In genomic region chrX:107823456-107823855, GRCh38 we compare ENCODE assay signal across 18 cellular contexts. TPM values are rescaled to one million over a fixed set of nuclear protein-coding genes. Genes with fewer than 3 reads are reported as not detected.
DNase-seq lines count a peak whose midpoint lies in the region; ATAC-seq and TF ChIP-seq lines count a peak whose summit lies in the region.
"Had no signal": no experiment of that assay in that cellular context is flagged by ENCODE, and none has a peak within 500 bp of the region (broad histone marks: within the 10 kb centered on the region; RNA-seq: fewer than 3 reads in every experiment).

No MANE protein-coding gene starts in this region.

- H3K27me3 ChIP-seq in ACC112 (ENCODE audit: insufficient read depth, low read length) (no peaks in the 10 kb centered on the region), adipocyte (replicated peaks; ENCODE audit: control insufficient read depth, insufficient read depth, low read length) (no peaks in the 10 kb centered on the region)

- H3K27ac ChIP-seq in ACC112 (ENCODE audit: low read depth, low read length), result peak overlapping the region; percentile 79
- H3K27ac ChIP-seq: epithelial cell of prostate had no signal

- no peak for ATAC-seq in GM18498 (IDR thresholded peaks at IDR 0.05; ENCODE audit: unreplicated experiment)
- no peak for ATAC-seq in left cardiac atrium
- no peak for ATAC-seq in stimulated activated naive B cell treated with anti-CD40 and anti-IgM and Interleukin-4, amounts not matched to agents 10 μg/mL and 1 μg/mL and 100 μg/mL, for 72 hours (replicated peaks)
- no peak for ATAC-seq in natural killer cell
- ATAC-seq: Panc1 had no signal

- H3K4me1 ChIP-seq in ACC112 (ENCODE audit: control insufficient read depth, insufficient read depth, low read length, unreplicated experiment) (peaks cover 13% of the 10 kb centered on the region), adipocyte (ENCODE audit: control insufficient read depth, insufficient read depth, low read length) (peaks cover 5% of the 10 kb centered on the region)

- H3K36me3 Mint-ChIP-seq in stimulated activated naive B cell treated with anti-CD40 and anti-IgM and Interleukin-4, amounts not matched to agents 10 μg/mL and 1 μg/mL and 100 μg/mL, for 72 hours, result no peaks in the 10 kb centered on the region
- no peaks in the 10 kb centered on the region for H3K36me3 Mint-ChIP-seq in natural killer cell

- H3K4me3 Mint-ChIP-seq in stimulated activated naive B cell treated with anti-CD40 and anti-IgM and Interleukin-4, amounts not matched to agents 10 μg/mL and 1 μg/mL and 100 μg/mL, for 72 hours, result no peak overlapping the region
- no peak overlapping the region for H3K4me3 Mint-ChIP-seq in natural killer cell

- no peak overlapping the region for H3K27ac Mint-ChIP-seq in stimulated activated naive B cell treated with anti-CD40 and anti-IgM and Interleukin-4, amounts not matched to agents 10 μg/mL and 1 μg/mL and 100 μg/mL, for 72 hours
- H3K27ac Mint-ChIP-seq in natural killer cell, result no peak overlapping the region

- TF ChIP-seq CTCF in fibroblast of villous mesenchyme (IDR thresholded peaks at IDR 0.05; ENCODE audit: insufficient read depth, low read depth, low read length), result no peak
- no peak for TF ChIP-seq CTCF in natural killer cell (IDR thresholded peaks at IDR 0.05)

- peak overlapping the region; percentile 3 for H3K9ac ChIP-seq in adipocyte (ENCODE audit: low read length)

- peaks cover 22% of the 10 kb centered on the region for H3K9me3 ChIP-seq in adipocyte (ENCODE audit: control insufficient read depth, low read length)

- no peaks in the 10 kb centered on the region for H3K36me3 ChIP-seq in ACC112 (ENCODE audit: insufficient read depth, low read length)
- no peaks in the 10 kb centered on the region for H3K36me3 ChIP-seq in adipocyte (ENCODE audit: control insufficient read depth, insufficient read depth, low read length, severe bottlenecking)

- intact Hi-C loops in left cardiac atrium (cut with DNase I) (no loop called here), natural killer cell (cut with micrococcal nuclease) (no loop called here)

- H2AFZ ChIP-seq in ACC112 (ENCODE audit: low read length, unreplicated experiment), result no peak overlapping the region

- peak overlapping the region; percentile 67 for H3K4me3 ChIP-seq in ACC112 (ENCODE audit: low read depth, low read length)
- no peak overlapping the region for H3K4me3 ChIP-seq in adipocyte (ENCODE audit: low read length)
- no peak overlapping the region for H3K4me3 ChIP-seq in fibroblast of villous mesenchyme (ENCODE audit: low read depth, low read length)

- DNase-seq in GM03348 (ENCODE audit: low spot score), result peak; percentile 65
- peak; percentile 83 for DNase-seq in adipocyte (ENCODE audit: low read depth)
- DNase-seq in fibroblast of villous mesenchyme (ENCODE audit: low read depth), result peak; percentile 87
- DNase-seq in left cardiac atrium, result no peak
- no peak for DNase-seq in stimulated activated naive B cell treated with anti-CD40 and anti-IgM and Interleukin-4, amounts not matched to agents 10 μg/mL and 1 μg/mL and 100 μg/mL, for 72 hours
- DNase-seq in natural killer cell, result no peak
- DNase-seq: activated effector memory CD4-positive, alpha-beta T cell treated with Interleukin-2 at 50 U/mL for 16 hours; central memory CD4-positive, alpha-beta T cell; DMS79 treated with DMSO at 0.1 percent for 48 hours; NCI-H1436; NCI-H446 treated with DMSO at 0.1 percent for 48 hours; posterior cingulate gyrus; T-helper 2 cell had no signal

- peaks cover 0 to 3% of the 10 kb centered on the region in 2 donors for H3K9me3 Mint-ChIP-seq in stimulated activated naive B cell treated with anti-CD40 and anti-IgM and Interleukin-4, amounts not matched to agents 10 μg/mL and 1 μg/mL and 100 μg/mL, for 72 hours
- no peaks in the 10 kb centered on the region for H3K9me3 Mint-ChIP-seq in natural killer cell

- peaks cover 6 to 18% of the 10 kb centered on the region in 2 donors for H3K4me1 Mint-ChIP-seq in stimulated activated naive B cell treated with anti-CD40 and anti-IgM and Interleukin-4, amounts not matched to agents 10 μg/mL and 1 μg/mL and 100 μg/mL, for 72 hours
- peaks cover 0 to 12% of the 10 kb centered on the region in 2 donors for H3K4me1 Mint-ChIP-seq in natural killer cell

- peaks cover 16% of the 10 kb centered on the region for H3K79me2 ChIP-seq in ACC112 (ENCODE audit: control insufficient read depth, insufficient read depth, low read length, unreplicated experiment)

- H3K27me3 Mint-ChIP-seq in stimulated activated naive B cell treated with anti-CD40 and anti-IgM and Interleukin-4, amounts not matched to agents 10 μg/mL and 1 μg/mL and 100 μg/mL, for 72 hours, result peaks cover 24 to 40% of the 10 kb centered on the region in 2 donors
- H3K27me3 Mint-ChIP-seq in natural killer cell (ENCODE audit: low read depth in 2 of 2), result peaks cover 29 to 41% of the 10 kb centered on the region in 2 donors

RNA-seq across cellular contexts. Expression of gene MID2, which starts 2.2 kb away (rescaled TPM):
- total RNA-seq in fibroblast of villous mesenchyme (21.6 and 33.2 TPM in 2 replicates), left cardiac atrium (1 to 10 TPM; 7.5 to 8.5 TPM), natural killer cell (1 to 10 TPM; 1.4 to 6.0 (median 2.3) TPM)

RNA-seq across cellular contexts. Expression of gene NCBP2L, which starts 45.9 kb away (rescaled TPM):
- total RNA-seq in fibroblast of villous mesenchyme (not detected in 2 replicates), left cardiac atrium (not detected), natural killer cell (under 1 TPM in 1 of 3 donors, not detected in 2; 0.18 TPM)
- total RNA-seq: A673 had no signal

RNA-seq across cellular contexts. Expression of gene TSC22D3, which starts 47.9 kb away (rescaled TPM):
- total RNA-seq in fibroblast of villous mesenchyme (16.0 and 25.8 TPM in 2 replicates), left cardiac atrium (100 to 1,000 TPM in 1 of 2 donors, 10 to 100 TPM in 1; 56.2 to 119 TPM), natural killer cell (1,000 to 10,000 TPM in 2 of 3 donors, 100 to 1,000 TPM in 1; 895 to 1,800 (median 1,053) TPM)

Comparison
In these comparisons a context has a peak if more than half of its experiments do, and no peak if none do; other contexts are left out.
1. DNase-seq: peak in GM03348 (single experiment), adipocyte (single experiment) and fibroblast of villous mesenchyme (single experiment); none in left cardiac atrium (single experiment), stimulated activated naive B cell treated with anti-CD40 and anti-IgM and Interleukin-4, amounts not matched to agents 10 μg/mL and 1 μg/mL and 100 μg/mL, for 72 hours (single experiment) and natural killer cell (single experiment).
2. RNA of gene TSC22D3, which starts 47.9 kb away (total RNA-seq): 895 to 1,800 TPM in natural killer cell; 56.2 to 119 TPM in left cardiac atrium and 16.0 to 25.8 TPM in fibroblast of villous mesenchyme; every median in the first group is over 4 times any median in the second.